ENCODE assay signal across 20 cellular contexts in the genomic region with DNA sequence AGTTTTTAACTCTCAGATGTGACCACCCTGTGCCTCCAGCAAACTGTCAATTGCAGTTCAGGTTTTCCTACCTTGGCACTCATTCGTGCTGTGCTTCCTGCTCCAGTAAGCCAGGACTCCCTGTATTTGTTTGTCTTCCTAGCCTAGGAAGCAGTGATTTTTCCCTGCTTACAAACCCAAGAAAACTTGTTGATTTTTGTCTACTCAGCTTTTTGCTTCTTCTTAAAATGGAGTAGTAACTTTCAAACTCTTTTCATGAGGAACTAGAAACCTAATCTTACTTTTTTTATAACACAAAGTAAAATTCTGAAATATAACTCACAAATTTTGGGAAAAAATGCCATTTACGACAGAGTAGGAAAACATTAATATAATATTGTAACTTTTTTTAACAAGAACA.
"Had no signal": no experiment of that assay in that cellular context is flagged by ENCODE, and none has a peak within 500 bp of the region (broad histone marks: within the 10 kb centered on the region; RNA-seq: fewer than 3 reads in every experiment).

No MANE protein-coding gene starts in this region.

- DNase-seq: MG63, NCI-H1092 treated with DMSO at 0.1 percent for 48 hours, NCI-H1436, NCI-H187, NCI-H2029, NCI-H2081 treated with DMSO at 0.1 percent for 48 hours, NCI-H2171, NCI-H226, NCI-H446, NCI-H510A, NCI-H524 treated with DMSO at 0.1 percent for 48 hours, NCI-H774, Right ventricle myocardium superior, RPMI8226, SIG-M5 had no signal

- H3K27me3 ChIP-seq: MG63, SJSA1 had no signal

- H3K4me3 ChIP-seq: MG63, SJSA1, SK-N-MC had no signal

- FAIRE-seq: HTR-8/SVneo, RCC 7860 had no signal

- H3K9me3 ChIP-seq: MG63, SJSA1 had no signal

- H3K27ac ChIP-seq: HL-60, SJSA1, SK-N-MC had no signal

- H3K4me1 ChIP-seq: SJSA1 had no signal

- H3K36me3 ChIP-seq: MG63, SJSA1 had no signal
